In genomic region chr18:8615397-8616025, GRCh38 we compare ENCODE assay signal across 8 cellular contexts. TPM values are rescaled to one million over a fixed set of nuclear protein-coding genes. Genes with fewer than 3 reads are reported as not detected.
DNase-seq lines count a peak whose midpoint lies in the region; ATAC-seq and TF ChIP-seq lines count a peak whose summit lies in the region.

No MANE protein-coding gene starts in this region.

- H3K4me1 ChIP-seq in heart right ventricle (peaks cover 5 to 86% (median 67%) of the 10 kb centered on the region in 9 donors), skeletal muscle tissue (ENCODE audit: control insufficient read depth in 3 of 3, insufficient read depth in 3 of 3, low read length in 3 of 3) (peaks cover 39 to 59% (median 54%) of the 10 kb centered on the region in 3 donors)

- H3K27ac ChIP-seq in heart right ventricle (peak overlapping the region in 8 of 10 donors; percentile 6 to 62 (median 52)), skeletal muscle tissue (ENCODE audit: low read depth, low read length) (peak overlapping the region; percentile 78)

- peak; percentile 60 to 89 (median 84) for ATAC-seq in heart right ventricle
- ATAC-seq in HG03354 (IDR thresholded peaks at IDR 0.05; ENCODE audit: poor library complexity, severe bottlenecking, unreplicated experiment): no peak
- ATAC-seq in HG02938 (IDR thresholded peaks at IDR 0.05; ENCODE audit: unreplicated experiment): no peak

- DNase-seq in COLO668 (lab: John Stamatoyannopoulos, UW; ENCODE audit: unreplicated experiment): peak; percentile 61
- DNase-seq in MV-4-11 (lab: John Stamatoyannopoulos, UW): peak; percentile 74
- peak in 1 of 2 donors; percentile 51 for DNase-seq in heart right ventricle
- DNase-seq in activated gamma-delta T cell treated with Interleukin-2 at 50 U/mL for 16 hours: no peak

- H3K36me3 ChIP-seq in heart right ventricle (peaks cover 0 to 10% (median 0%) of the 10 kb centered on the region in 9 donors), skeletal muscle tissue (ENCODE audit: control insufficient read depth in 3 of 3, insufficient read depth in 3 of 3, low read length in 3 of 3) (peaks cover 3 to 4% (median 3%) of the 10 kb centered on the region in 3 donors)

- H3K9me3 ChIP-seq in heart right ventricle: no peaks in the 10 kb centered on the region
- H3K9me3 ChIP-seq in skeletal muscle tissue (ENCODE audit: control insufficient read depth in 3 of 3, low read length in 3 of 3): no peaks in the 10 kb centered on the region

- TF ChIP-seq CTCF in WI38 (IDR thresholded peaks at IDR 0.05; ENCODE audit: low read depth, low read length): no peak
- no peak for TF ChIP-seq CTCF in heart right ventricle (IDR thresholded peaks at IDR 0.05)

- WGBS in heart right ventricle, 2 donors: 34 to 35% methylated on average over 4 of the region's 4 CpGs

- no peaks in the 10 kb centered on the region for H3K27me3 ChIP-seq in heart right ventricle
- no peaks in the 10 kb centered on the region for H3K27me3 ChIP-seq in skeletal muscle tissue (ENCODE audit: control insufficient read depth in 3 of 3, insufficient read depth in 3 of 3, low read length in 3 of 3)

- H3K9ac ChIP-seq in skeletal muscle tissue (ENCODE audit: low read depth in 1 of 3, low read length in 3 of 3): peak overlapping the region; percentile 57 to 75 (median 66)

- H3K4me3 ChIP-seq in WI38 (ENCODE audit: low read depth, low read length): 0 out of 2 replicates have a peak overlapping the region, but pooled peaks have one; percentile 6
- H3K4me3 ChIP-seq in heart right ventricle: no peak overlapping the region
- H3K4me3 ChIP-seq in skeletal muscle tissue (ENCODE audit: low read length in 3 of 3): peak overlapping the region; percentile 41 to 55 (median 42)

- intact Hi-C loops in heart right ventricle (cut with DNase I): no loop called here

RNA-seq across cellular contexts. Expression of gene RAB12, which starts 6.3 kb away (rescaled TPM):
- 100 to 1,000 TPM in 8 of 10 donors, 10 to 100 TPM in 2; 90.1 to 121 (median 106) TPM for total RNA-seq in heart right ventricle
- 10 to 100 TPM; 40.8 to 52.9 TPM for polyA plus RNA-seq in heart right ventricle
- 85.6 TPM for total RNA-seq in skeletal muscle tissue

Comparison
In these comparisons a context has a peak if more than half of its experiments do, and no peak if none do; other contexts are left out.
1. H3K4me3 ChIP-seq: peak in WI38 (single experiment) and skeletal muscle tissue (3 of 3); none in heart right ventricle (0 of 10).
2. ATAC-seq: peak in heart right ventricle (8 of 8); none in HG03354 (single experiment) and HG02938 (single experiment).